In genomic region chr10:27959093-27959715, GRCh38 we compare ENCODE assay signal across 22 cellular contexts. TPM values are rescaled to one million over a fixed set of nuclear protein-coding genes. Genes with fewer than 3 reads are reported as not detected.
DNase-seq lines count a peak whose midpoint lies in the region; ATAC-seq and TF ChIP-seq lines count a peak whose summit lies in the region.
"Had no signal": no experiment of that assay in that cellular context is flagged by ENCODE, and none has a peak within 500 bp of the region (broad histone marks: within the 10 kb centered on the region; RNA-seq: fewer than 3 reads in every experiment).

No MANE protein-coding gene starts in this region.

- POLR2A ChIA-PET in CD4-positive, alpha-beta memory T cell (lab: Charles Lee; ENCODE audit: partially characterized antibody) = no interaction called here
- POLR2A ChIA-PET in IMR-90 (lab: Charles Lee; ENCODE audit: unreplicated experiment) = no interaction called here
- POLR2A ChIA-PET in activated B cell treated with CpG ODN at 0.5 μM for 24 hours (lab: Charles Lee) = no interaction called here
- POLR2A ChIA-PET in CD8-positive, alpha-beta memory T cell (lab: Charles Lee) = no interaction called here

- H3K9me3 Mint-ChIP-seq in CD4-positive, alpha-beta memory T cell = no peaks in the 10 kb centered on the region
- H3K9me3 Mint-ChIP-seq in activated B cell treated with CpG ODN at 0.5 μM for 24 hours = no peaks in the 10 kb centered on the region
- no peaks in the 10 kb centered on the region for H3K9me3 Mint-ChIP-seq in CD8-positive, alpha-beta memory T cell
- H3K9me3 Mint-ChIP-seq: endodermal cell, GM23338, immature natural killer cell had no signal

- no peak overlapping the region for H3K27ac ChIP-seq in CD4-positive, alpha-beta memory T cell (ENCODE audit: low read depth, low read length)
- no peak overlapping the region for H3K27ac ChIP-seq in IMR-90 (ENCODE audit: insufficient read depth, low read length)
- H3K27ac ChIP-seq in colonic mucosa = no peak overlapping the region
- H3K27ac ChIP-seq in CD8-positive, alpha-beta memory T cell (ENCODE audit: low read depth, low read length) = no peak overlapping the region
- H3K27ac ChIP-seq: ascending aorta, heart left ventricle, SJCRH30, skin epidermis, thyroid gland had no signal

- H3K4ac ChIP-seq in IMR-90 (ENCODE audit: low read depth, low read length) = no peak overlapping the region

- H2AK5ac ChIP-seq in IMR-90 (ENCODE audit: low read depth, low read length) = no peak overlapping the region

- H2BK20ac ChIP-seq in IMR-90 (ENCODE audit: low read depth, low read length) = no peak overlapping the region

- no peak overlapping the region for H3K23ac ChIP-seq in IMR-90 (ENCODE audit: low read depth, low read length)

- H4K8ac ChIP-seq in IMR-90 (ENCODE audit: low read depth in 2 of 2, low read length in 2 of 2) = no peak overlapping the region

- no peak for TF ChIP-seq RAD21 in IMR-90 (IDR thresholded peaks at IDR 0.05; ENCODE audit: low read length)

- intact Hi-C loops in CD4-positive, alpha-beta memory T cell (cut with micrococcal nuclease) = no loop called here
- intact Hi-C loops in IMR-90 (cut with micrococcal nuclease) (no loop called here), activated B cell treated with CpG ODN at 0.5 μM for 24 hours (cut with micrococcal nuclease) (no loop called here), colonic mucosa (cut with DNase I) (no loop called here)

- H3K36me3 ChIP-seq in CD4-positive, alpha-beta memory T cell (ENCODE audit: insufficient read depth, low read length) = no peaks in the 10 kb centered on the region
- H3K36me3 ChIP-seq in IMR-90 (ENCODE audit: control insufficient read depth, insufficient read depth, low read length) (no peaks in the 10 kb centered on the region), colonic mucosa (no peaks in the 10 kb centered on the region)
- no peaks in the 10 kb centered on the region for H3K36me3 ChIP-seq in CD8-positive, alpha-beta memory T cell (ENCODE audit: insufficient read depth, low read length)
- H3K36me3 ChIP-seq: ascending aorta, heart left ventricle, SJCRH30, thyroid gland had no signal

- ATAC-seq in IMR-90 (ENCODE audit: low read depth) (no peak), activated B cell treated with CpG ODN at 0.5 μM for 24 hours (ENCODE audit: low read depth) (no peak), HG03135 (IDR thresholded peaks at IDR 0.05; ENCODE audit: unreplicated experiment) (no peak)
- ATAC-seq: GM23338, heart left ventricle had no signal

- DNase-seq in CD4-positive, alpha-beta memory T cell = no peak
- DNase-seq in IMR-90 = no peak
- DNase-seq in activated B cell treated with CpG ODN at 0.5 μM for 24 hours = no peak
- DNase-seq in myocyte (ENCODE audit: low read depth) = peak; percentile 32
- no peak for DNase-seq in NCI-H446 treated with DMSO at 0.1 percent for 48 hours (lab: John Stamatoyannopoulos, UW)
- DNase-seq in colonic mucosa = no peak
- no peak for DNase-seq in CD8-positive, alpha-beta memory T cell
- DNase-seq: activated CD4-positive, CD25-positive, alpha-beta regulatory T cell; activated effector memory CD4-positive, alpha-beta T cell treated with anti-CD3 and anti-CD28 coated beads, Interleukin-2, amount 50 U/mL, for 16 hours; DMS 273 treated with DMSO at 0.1 percent for 48 hours; endodermal cell; heart left ventricle; NCI-H1092; NCI-H526; SJCRH30; stimulated activated CD8-positive, alpha-beta memory T cell treated with anti-CD3 and anti-CD28 coated beads, Interleukin-4, amount 100 ng/mL, for 48 hours; thyroid gland had no signal

- H4K20me1 ChIP-seq in IMR-90 (ENCODE audit: insufficient read depth, low read length) = no peaks in the 10 kb centered on the region

- peak overlapping the region in 5 of 8 donors; percentile 33 to 87 (median 79) for H3K4me3 Mint-ChIP-seq in CD4-positive, alpha-beta memory T cell
- H3K4me3 Mint-ChIP-seq in activated B cell treated with CpG ODN at 0.5 μM for 24 hours = peak overlapping the region; percentile 24
- H3K4me3 Mint-ChIP-seq in CD8-positive, alpha-beta memory T cell = peak overlapping the region in 3 of 7 donors; percentile 56 to 83 (median 78)
- H3K4me3 Mint-ChIP-seq: endodermal cell, GM23338 had no signal

- H3K9ac ChIP-seq in IMR-90 (ENCODE audit: low read depth, low read length) (no peak overlapping the region), colonic mucosa (ENCODE audit: low read depth in 2 of 2, low read length in 2 of 2) (no peak overlapping the region)

- TF ChIP-seq CTCF in IMR-90 (conservative IDR thresholded peaks at IDR 0.05; ENCODE audit: low read depth, low read length) (no peak), activated B cell treated with CpG ODN at 0.5 μM for 24 hours (IDR thresholded peaks at IDR 0.05) (no peak), colonic mucosa (IDR thresholded peaks at IDR 0.05) (no peak)

- H3K4me2 ChIP-seq in IMR-90 (ENCODE audit: low read depth, low read length) = no peak overlapping the region
- H3K4me2 ChIP-seq: GM23338 had no signal

- no peaks in the 10 kb centered on the region for H3K9me3 ChIP-seq in CD4-positive, alpha-beta memory T cell (ENCODE audit: control insufficient read depth in 1 of 2, low read length in 2 of 2)
- H3K9me3 ChIP-seq in IMR-90 (ENCODE audit: control insufficient read depth, insufficient read depth, low read length) (no peaks in the 10 kb centered on the region), colonic mucosa (no peaks in the 10 kb centered on the region)
- no peaks in the 10 kb centered on the region for H3K9me3 ChIP-seq in CD8-positive, alpha-beta memory T cell (ENCODE audit: low read length)
- H3K9me3 ChIP-seq: ascending aorta, heart left ventricle, SJCRH30, thyroid gland had no signal

- no peak overlapping the region for H3K4me3 ChIP-seq in CD4-positive, alpha-beta memory T cell (ENCODE audit: low read length in 2 of 2)
- H3K4me3 ChIP-seq in IMR-90 (ENCODE audit: insufficient read depth, low read depth, low read length) = no peak overlapping the region
- no peak overlapping the region for H3K4me3 ChIP-seq in colonic mucosa
- H3K4me3 ChIP-seq in CD8-positive, alpha-beta memory T cell (ENCODE audit: low read length) = no peak overlapping the region
- H3K4me3 ChIP-seq: GM23338, heart left ventricle, SJCRH30, skin epidermis, thyroid gland had no signal

- no peak overlapping the region for H4K5ac ChIP-seq in IMR-90 (ENCODE audit: low read depth, low read length)

- no peak overlapping the region for H3K14ac ChIP-seq in IMR-90 (replicated peaks; ENCODE audit: low read depth, low read length)

- peaks cover 3% of the 10 kb centered on the region; the same call in 1 of the 2 replicates for H3K9me1 ChIP-seq in IMR-90 (ENCODE audit: insufficient read depth, low read length)

- H2BK120ac ChIP-seq in IMR-90 (ENCODE audit: low read depth, low read length) = no peak overlapping the region

- H3K27me3 ChIP-seq in CD4-positive, alpha-beta memory T cell (ENCODE audit: insufficient read depth, low read length) = no peaks in the 10 kb centered on the region
- H3K27me3 ChIP-seq in IMR-90 (ENCODE audit: control insufficient read depth, insufficient read depth, low read length) = no peaks in the 10 kb centered on the region
- H3K27me3 ChIP-seq in colonic mucosa = no peaks in the 10 kb centered on the region
- no peaks in the 10 kb centered on the region for H3K27me3 ChIP-seq in CD8-positive, alpha-beta memory T cell (ENCODE audit: insufficient read depth, low read length, poor library complexity, severe bottlenecking)
- H3K27me3 ChIP-seq: ascending aorta, heart left ventricle, SJCRH30, thyroid gland had no signal

- no peak overlapping the region for H3K18ac ChIP-seq in IMR-90 (ENCODE audit: low read depth, low read length)

- H2AFZ ChIP-seq in IMR-90 (replicated peaks; ENCODE audit: low read length, poor library complexity) = peak overlapping the region; percentile 65
- H2AFZ ChIP-seq: GM23338 had no signal

- no peaks in the 10 kb centered on the region for H3K79me1 ChIP-seq in IMR-90 (ENCODE audit: low read depth in 1 of 2, low read length in 2 of 2)

- H3K27ac Mint-ChIP-seq in CD4-positive, alpha-beta memory T cell = peak overlapping the region in 5 of 7 donors; percentile 6 to 70 (median 61)
- H3K27ac Mint-ChIP-seq in activated B cell treated with CpG ODN at 0.5 μM for 24 hours = no peak overlapping the region
- no peak overlapping the region for H3K27ac Mint-ChIP-seq in CD8-positive, alpha-beta memory T cell
- H3K27ac Mint-ChIP-seq: endodermal cell, GM23338 had no signal

- TF ChIP-seq POLR2A in IMR-90 (IDR thresholded peaks at IDR 0.05; ENCODE audit: low read depth, low read length) = no peak

- WGBS in IMR-90 (ENCODE audit: extremely low coverage in 2 of 2, insufficient read length in 1 of 2), 2 experiments = 100% methylated on average over 3 of the region's 6 CpGs; no CpG with 5 or more reads in 1 of the 2 experiments

- H3K4me1 Mint-ChIP-seq in CD4-positive, alpha-beta memory T cell = peaks cover 9 to 20% (median 11%) of the 10 kb centered on the region in 4 donors
- H3K4me1 Mint-ChIP-seq in activated B cell treated with CpG ODN at 0.5 μM for 24 hours = peaks cover 12% of the 10 kb centered on the region
- H3K4me1 Mint-ChIP-seq in CD8-positive, alpha-beta memory T cell = peaks cover 16 to 20% (median 19%) of the 10 kb centered on the region in 3 donors
- H3K4me1 Mint-ChIP-seq: endodermal cell, GM23338 had no signal

- dilution Hi-C loops in IMR-90 (cut with HindIII; ENCODE audit: low sequenced_read_pairs, unreplicated experiment) = no loop called here

- in situ Hi-C loops in IMR-90 (cut with MboI; ENCODE audit: low sequenced_read_pairs) = no loop called here

- H2BK5ac ChIP-seq in IMR-90 (ENCODE audit: low read depth, low read length, poor library complexity, severe bottlenecking) = no peak overlapping the region

- no peaks in the 10 kb centered on the region for H3K36me3 Mint-ChIP-seq in CD4-positive, alpha-beta memory T cell
- H3K36me3 Mint-ChIP-seq in activated B cell treated with CpG ODN at 0.5 μM for 24 hours (ENCODE audit: low read depth) = no peaks in the 10 kb centered on the region
- H3K36me3 Mint-ChIP-seq in CD8-positive, alpha-beta memory T cell = no peaks in the 10 kb centered on the region
- H3K36me3 Mint-ChIP-seq: immature natural killer cell had no signal

- BruUV-seq in IMR-90 (replicated peaks; lab: Mats Ljungman, UMichigan) = no TSS peak

- peaks cover 6% of the 10 kb centered on the region for H3K4me1 ChIP-seq in CD4-positive, alpha-beta memory T cell (ENCODE audit: insufficient read depth, low read length)
- H3K4me1 ChIP-seq in IMR-90 (ENCODE audit: control insufficient read depth, insufficient read depth, low read length) = peaks cover 2% of the 10 kb centered on the region; the same call in 1 of the 2 replicates
- no peaks in the 10 kb centered on the region for H3K4me1 ChIP-seq in colonic mucosa
- no peaks in the 10 kb centered on the region for H3K4me1 ChIP-seq in CD8-positive, alpha-beta memory T cell (ENCODE audit: insufficient read depth, low read length)
- H3K4me1 ChIP-seq: heart left ventricle, SJCRH30, thyroid gland had no signal

- H2BK15ac ChIP-seq in IMR-90 (ENCODE audit: low read depth, low read length) = no peak overlapping the region

- no peak overlapping the region for H2AK9ac ChIP-seq in IMR-90 (replicated peaks; ENCODE audit: low read depth, low read length, poor library complexity)

- no peak overlapping the region for H3K56ac ChIP-seq in IMR-90 (ENCODE audit: extremely low read depth, insufficient read depth, low read length)

- CTCF ChIA-PET in CD4-positive, alpha-beta memory T cell (lab: Charles Lee; ENCODE audit: partially characterized antibody) = no interaction called here
- CTCF ChIA-PET in IMR-90 (lab: Yijun Ruan, JAX) (no interaction called here), activated B cell treated with CpG ODN at 0.5 μM for 24 hours (lab: Charles Lee) (no interaction called here)
- CTCF ChIA-PET in CD8-positive, alpha-beta memory T cell (lab: Charles Lee) = interaction anchor here (1.6 kb wide), 1 partner anchor 10 kb away, joined by 3 read pairs; no protein-coding TSS in a partner anchor

- no peak overlapping the region for H4K91ac ChIP-seq in IMR-90 (ENCODE audit: insufficient read depth, low read depth, low read length)

- H3K27me3 Mint-ChIP-seq in CD4-positive, alpha-beta memory T cell = no peaks in the 10 kb centered on the region
- no peaks in the 10 kb centered on the region for H3K27me3 Mint-ChIP-seq in activated B cell treated with CpG ODN at 0.5 μM for 24 hours
- no peaks in the 10 kb centered on the region for H3K27me3 Mint-ChIP-seq in CD8-positive, alpha-beta memory T cell

RNA-seq across cellular contexts. Expression of gene ODAD2, which starts 39.7 kb away (rescaled TPM):
- under 1 TPM; 0.14 to 0.32 TPM for total RNA-seq in CD4-positive, alpha-beta memory T cell
- polyA plus RNA-seq in CD4-positive, alpha-beta memory T cell = not detected
- total RNA-seq in IMR-90 (2012; rRNA removed) = 0.72 and 1.1 TPM in 2 replicates
- polyA plus RNA-seq in IMR-90 (2012; rRNA removed) = 0.42 and 0.53 TPM in 2 replicates
- polyA plus RNA-seq in IMR-90 (2012; cell fraction: cytosol; rRNA removed) = 0.08 and 0.13 TPM in 2 replicates
- 0.05 and 0.60 TPM in 2 replicates for polyA plus RNA-seq in IMR-90 (2012; cell fraction: nucleus; rRNA removed; ENCODE audit: low replicate concordance)
- total RNA-seq in activated B cell treated with CpG ODN at 0.5 μM for 24 hours = not detected in 2 replicates
- total RNA-seq in myocyte = 0.16 TPM in 1 of 2 replicates, not detected in the other
- 0.52 TPM for polyA plus RNA-seq in myocyte (2012)
- total RNA-seq in colonic mucosa = under 1 TPM in 1 of 2 donors, not detected in 1; 0.61 TPM
- total RNA-seq in CD8-positive, alpha-beta memory T cell = under 1 TPM in 1 of 2 experiments, not detected in 1; 0.20 TPM
- not detected for polyA plus RNA-seq in CD8-positive, alpha-beta memory T cell
- total RNA-seq: ascending aorta had no signal
- polyA plus RNA-seq: heart left ventricle, immature natural killer cell had no signal

Comparison
In these comparisons a context has a peak if more than half of its experiments do, and no peak if none do; other contexts are left out.
1. H3K27ac Mint-ChIP-seq: peak in CD4-positive, alpha-beta memory T cell (5 of 7); none in activated B cell treated with CpG ODN at 0.5 μM for 24 hours (single experiment) and CD8-positive, alpha-beta memory T cell (0 of 8).